Comparison of ENCODE assay signal across 1 cellular context in the genomic region with DNA sequence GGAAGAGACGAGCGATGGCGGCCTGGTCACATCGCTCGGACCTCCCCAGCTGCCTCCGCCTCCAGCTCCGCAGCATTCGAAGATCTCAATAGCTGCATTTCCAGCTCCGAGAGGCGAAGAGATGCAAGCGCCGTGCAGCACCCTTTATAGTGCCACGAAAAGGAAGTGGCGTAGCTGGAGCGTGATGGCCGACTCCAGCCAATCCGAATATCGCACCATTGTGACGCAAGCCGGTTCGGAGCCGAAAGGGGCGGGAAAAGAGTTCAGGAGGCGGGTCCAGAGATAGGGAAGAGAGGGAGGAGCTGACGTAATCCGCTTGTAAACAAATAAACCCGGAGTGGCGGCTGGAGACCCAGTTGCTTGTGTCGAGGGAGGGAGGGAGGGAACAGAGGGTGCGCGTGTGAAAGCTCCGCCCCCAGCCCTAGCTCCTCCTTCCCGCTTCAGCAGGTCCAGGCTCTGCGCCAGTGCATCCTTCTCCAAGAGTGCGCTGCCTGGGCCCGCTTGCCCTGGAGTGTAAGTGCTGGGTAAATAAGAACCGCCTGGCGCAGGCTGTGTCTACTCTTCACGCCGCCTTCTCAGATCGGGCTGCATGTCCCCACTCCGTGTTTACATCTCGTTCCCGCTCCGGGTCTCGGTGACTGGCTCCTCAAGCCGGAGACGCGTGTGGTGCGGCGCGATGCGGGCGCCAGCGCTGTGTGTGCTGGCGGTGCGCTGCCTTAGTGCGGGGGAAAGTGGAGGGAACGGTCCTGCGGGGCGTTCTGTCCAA.
TF ChIP-seq lines count a peak whose summit lies in the region.

A gene with protein sequence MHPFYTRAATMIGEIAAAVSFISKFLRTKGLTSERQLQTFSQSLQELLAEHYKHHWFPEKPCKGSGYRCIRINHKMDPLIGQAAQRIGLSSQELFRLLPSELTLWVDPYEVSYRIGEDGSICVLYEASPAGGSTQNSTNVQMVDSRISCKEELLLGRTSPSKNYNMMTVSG (minus strand): TSS at position 116 of the 766 bp plus-strand sequence. CDS start 311 bp downstream, outside the sequence.

TF ChIP-seq in HepG2, 621 proteins besides CTCF, POLR2A, EP300 and RAD21 (continued from another document and continues in another):
- TF ChIP-seq, protein P1, sequence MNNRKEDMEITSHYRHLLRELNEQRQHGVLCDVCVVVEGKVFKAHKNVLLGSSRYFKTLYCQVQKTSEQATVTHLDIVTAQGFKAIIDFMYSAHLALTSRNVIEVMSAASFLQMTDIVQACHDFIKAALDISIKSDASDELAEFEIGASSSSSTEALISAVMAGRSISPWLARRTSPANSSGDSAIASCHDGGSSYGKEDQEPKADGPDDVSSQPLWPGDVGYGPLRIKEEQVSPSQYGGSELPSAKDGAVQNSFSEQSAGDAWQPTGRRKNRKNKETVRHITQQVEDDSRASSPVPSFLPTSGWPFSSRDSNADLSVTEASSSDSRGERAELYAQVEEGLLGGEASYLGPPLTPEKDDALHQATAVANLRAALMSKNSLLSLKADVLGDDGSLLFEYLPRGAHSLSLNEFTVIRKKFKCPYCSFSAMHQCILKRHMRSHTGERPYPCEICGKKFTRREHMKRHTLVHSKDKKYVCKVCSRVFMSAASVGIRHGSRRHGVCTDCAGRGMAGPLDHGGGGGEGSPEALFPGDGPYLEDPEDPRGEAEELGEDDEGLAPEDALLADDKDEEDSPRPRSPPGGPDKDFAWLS (CRISPR knock-in tag; IDR thresholded peaks at IDR 0.05; ENCODE audit: borderline replicate concordance): no peak
- TF ChIP-seq ZNF891 (CRISPR knock-in tag; IDR thresholded peaks at IDR 0.05) (peak; percentile 76), SNRNP70 (IDR thresholded peaks at IDR 0.05; ENCODE audit: low read depth, low read length) (no peak), ZNF232 (CRISPR knock-in tag; IDR thresholded peaks at IDR 0.05; ENCODE audit: borderline replicate concordance) (no peak), SIX1 (CRISPR knock-in tag; IDR thresholded peaks at IDR 0.05; ENCODE audit: borderline replicate concordance) (no peak), MIXL1 (CRISPR knock-in tag; IDR thresholded peaks at IDR 0.05) (0 out of 2 replicates have a peak, but pooled peaks have one; percentile 14), SRY (CRISPR knock-in tag; IDR thresholded peaks at IDR 0.05) (no peak), GATAD1 (CRISPR knock-in tag; IDR thresholded peaks at IDR 0.05) (peak; percentile 17; the same call in 1 of the 2 replicates), NR1H2 (CRISPR knock-in tag; IDR thresholded peaks at IDR 0.05; ENCODE audit: borderline replicate concordance, low read depth) (no peak), ZNF782 (CRISPR knock-in tag; IDR thresholded peaks at IDR 0.05; ENCODE audit: borderline replicate concordance) (no peak), KLF16 (CRISPR knock-in tag; IDR thresholded peaks at IDR 0.05) (peak in 1 of 2 experiments; percentile 69; a peak in 1 of 4 replicates), ATF7 (IDR thresholded peaks at IDR 0.05) (peak; percentile 90), ATF7 (CRISPR knock-in tag; IDR thresholded peaks at IDR 0.05) (no peak), RXRA (CRISPR knock-in tag; IDR thresholded peaks at IDR 0.05) (0 out of 2 replicates have a peak, but pooled peaks have one; percentile 5), GATAD2A (CRISPR knock-in tag; IDR thresholded peaks at IDR 0.05) (peak; percentile 27), PHF21A (CRISPR knock-in tag; IDR thresholded peaks at IDR 0.05) (peak; percentile 7; the same call in 1 of the 2 replicates), RFXANK (CRISPR knock-in tag; IDR thresholded peaks at IDR 0.05) (peak; percentile 95), ARID2 (CRISPR knock-in tag; IDR thresholded peaks at IDR 0.05; ENCODE audit: borderline replicate concordance) (no peak), ZSCAN31 (CRISPR knock-in tag; IDR thresholded peaks at IDR 0.05; ENCODE audit: low read depth) (no peak), ZNF772 (CRISPR knock-in tag; IDR thresholded peaks at IDR 0.05) (no peak), FOXA1 (IDR thresholded peaks at IDR 0.05) (no peak), FOXA1 (CRISPR knock-in tag; IDR thresholded peaks at IDR 0.05) (peak; percentile 62), ZSCAN9 (CRISPR knock-in tag; IDR thresholded peaks at IDR 0.05; ENCODE audit: borderline replicate concordance) (peak; percentile 83), ZNF788 (CRISPR knock-in tag; IDR thresholded peaks at IDR 0.05; ENCODE audit: borderline replicate concordance) (no peak), HDAC2 (CRISPR knock-in tag; IDR thresholded peaks at IDR 0.05) (peak; percentile 36), ZNF713 (CRISPR knock-in tag; IDR thresholded peaks at IDR 0.05) (no peak), HOXD1 (CRISPR knock-in tag; IDR thresholded peaks at IDR 0.05) (peak; percentile 34; the same call in 1 of the 2 replicates), ZNF607 (CRISPR knock-in tag; IDR thresholded peaks at IDR 0.05; ENCODE audit: borderline replicate concordance) (no peak), RBM39 (IDR thresholded peaks at IDR 0.05; ENCODE audit: low read depth, low read length, poor library complexity, severe bottlenecking) (peak; percentile 71), DPF2 (CRISPR knock-in tag; IDR thresholded peaks at IDR 0.05; ENCODE audit: borderline replicate concordance, low read depth) (no peak)
- TF ChIP-seq, protein P2, sequence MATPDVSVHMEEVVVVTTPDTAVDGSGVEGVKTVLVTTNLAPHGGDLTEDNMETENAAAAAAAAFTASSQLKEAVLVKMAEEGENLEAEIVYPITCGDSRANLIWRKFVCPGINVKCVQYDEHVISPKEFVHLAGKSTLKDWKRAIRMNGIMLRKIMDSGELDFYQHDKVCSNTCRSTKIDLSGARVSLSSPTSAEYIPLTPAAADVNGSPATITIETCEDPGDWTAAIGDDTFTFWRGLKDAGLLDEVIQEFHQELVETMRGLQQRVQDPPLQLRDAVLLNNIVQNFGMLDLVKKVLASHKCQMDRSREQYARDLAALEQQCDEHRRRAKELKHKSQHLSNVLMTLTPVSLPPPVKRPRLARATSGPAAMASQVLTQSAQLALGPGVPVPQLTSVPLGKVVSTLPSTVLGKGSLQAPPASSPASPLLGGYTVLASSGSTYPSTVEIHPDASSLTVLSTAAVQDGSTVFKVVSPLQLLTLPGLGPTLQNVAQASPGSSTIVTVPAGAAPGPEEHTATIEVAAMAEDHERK (CRISPR knock-in tag; IDR thresholded peaks at IDR 0.05; ENCODE audit: low read depth): no peak
- TF ChIP-seq, protein P3, sequence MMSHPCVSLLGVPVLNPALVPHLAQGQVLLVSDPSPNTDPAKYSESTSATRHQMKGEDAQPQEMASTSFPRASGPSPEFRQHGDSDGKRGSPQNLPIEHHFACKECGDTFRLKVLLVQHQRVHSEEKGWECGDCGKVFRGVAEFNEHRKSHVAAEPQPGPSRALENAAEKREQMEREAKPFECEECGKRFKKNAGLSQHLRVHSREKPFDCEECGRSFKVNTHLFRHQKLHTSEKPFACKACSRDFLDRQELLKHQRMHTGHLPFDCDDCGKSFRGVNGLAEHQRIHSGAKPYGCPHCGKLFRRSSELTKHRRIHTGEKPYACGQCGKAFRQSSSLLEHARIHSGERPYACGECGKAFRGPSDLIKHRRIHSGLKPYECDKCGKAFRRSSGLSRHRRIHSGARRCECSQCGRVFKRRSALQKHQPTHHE (CRISPR knock-in tag; IDR thresholded peaks at IDR 0.05; ENCODE audit: borderline replicate concordance): no peak
- TF ChIP-seq, protein P4, sequence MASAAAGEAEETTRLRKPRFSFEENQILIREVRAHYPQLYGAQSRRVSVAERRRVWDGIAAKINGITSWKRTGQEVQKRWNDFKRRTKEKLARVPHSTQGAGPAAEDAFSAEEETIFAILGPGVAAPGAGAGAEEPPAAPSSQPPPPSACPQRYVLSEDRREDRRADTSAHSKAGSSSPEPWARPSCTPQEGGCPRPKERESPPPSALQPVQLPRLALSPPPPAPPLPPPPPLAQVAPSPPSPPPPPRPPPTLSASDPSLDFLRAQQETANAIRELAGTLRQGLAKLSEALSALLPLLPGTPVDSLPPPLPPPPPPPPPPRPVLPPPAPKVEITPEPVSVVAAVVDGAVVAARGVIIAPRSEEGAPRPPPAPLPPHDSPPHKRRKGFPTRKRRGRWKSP (CRISPR knock-in tag; IDR thresholded peaks at IDR 0.05): peak; percentile 99
- TF ChIP-seq, protein P5, sequence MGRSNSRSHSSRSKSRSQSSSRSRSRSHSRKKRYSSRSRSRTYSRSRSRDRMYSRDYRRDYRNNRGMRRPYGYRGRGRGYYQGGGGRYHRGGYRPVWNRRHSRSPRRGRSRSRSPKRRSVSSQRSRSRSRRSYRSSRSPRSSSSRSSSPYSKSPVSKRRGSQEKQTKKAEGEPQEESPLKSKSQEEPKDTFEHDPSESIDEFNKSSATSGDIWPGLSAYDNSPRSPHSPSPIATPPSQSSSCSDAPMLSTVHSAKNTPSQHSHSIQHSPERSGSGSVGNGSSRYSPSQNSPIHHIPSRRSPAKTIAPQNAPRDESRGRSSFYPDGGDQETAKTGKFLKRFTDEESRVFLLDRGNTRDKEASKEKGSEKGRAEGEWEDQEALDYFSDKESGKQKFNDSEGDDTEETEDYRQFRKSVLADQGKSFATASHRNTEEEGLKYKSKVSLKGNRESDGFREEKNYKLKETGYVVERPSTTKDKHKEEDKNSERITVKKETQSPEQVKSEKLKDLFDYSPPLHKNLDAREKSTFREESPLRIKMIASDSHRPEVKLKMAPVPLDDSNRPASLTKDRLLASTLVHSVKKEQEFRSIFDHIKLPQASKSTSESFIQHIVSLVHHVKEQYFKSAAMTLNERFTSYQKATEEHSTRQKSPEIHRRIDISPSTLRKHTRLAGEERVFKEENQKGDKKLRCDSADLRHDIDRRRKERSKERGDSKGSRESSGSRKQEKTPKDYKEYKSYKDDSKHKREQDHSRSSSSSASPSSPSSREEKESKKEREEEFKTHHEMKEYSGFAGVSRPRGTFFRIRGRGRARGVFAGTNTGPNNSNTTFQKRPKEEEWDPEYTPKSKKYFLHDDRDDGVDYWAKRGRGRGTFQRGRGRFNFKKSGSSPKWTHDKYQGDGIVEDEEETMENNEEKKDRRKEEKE (IDR thresholded peaks at IDR 0.05): no peak
- TF ChIP-seq, protein P6, sequence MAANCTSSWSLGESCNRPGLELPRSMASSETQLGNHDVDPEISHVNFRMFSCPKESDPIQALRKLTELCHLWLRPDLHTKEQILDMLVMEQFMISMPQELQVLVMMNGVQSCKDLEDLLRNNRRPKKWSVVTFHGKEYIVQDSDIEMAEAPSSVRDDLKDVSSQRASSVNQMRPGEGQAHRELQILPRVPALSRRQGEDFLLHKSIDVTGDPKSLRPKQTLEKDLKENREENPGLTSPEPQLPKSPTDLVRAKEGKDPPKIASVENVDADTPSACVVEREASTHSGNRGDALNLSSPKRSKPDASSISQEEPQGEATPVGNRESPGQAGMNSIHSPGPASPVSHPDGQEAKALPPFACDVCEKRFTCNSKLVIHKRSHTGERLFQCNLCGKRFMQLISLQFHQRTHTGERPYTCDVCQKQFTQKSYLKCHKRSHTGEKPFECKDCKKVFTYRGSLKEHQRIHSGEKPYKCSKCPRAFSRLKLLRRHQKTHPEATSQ (CRISPR knock-in tag; IDR thresholded peaks at IDR 0.05; ENCODE audit: borderline replicate concordance): peak; percentile 20; the same call in 1 of the 2 replicates
- TF ChIP-seq, protein P7, sequence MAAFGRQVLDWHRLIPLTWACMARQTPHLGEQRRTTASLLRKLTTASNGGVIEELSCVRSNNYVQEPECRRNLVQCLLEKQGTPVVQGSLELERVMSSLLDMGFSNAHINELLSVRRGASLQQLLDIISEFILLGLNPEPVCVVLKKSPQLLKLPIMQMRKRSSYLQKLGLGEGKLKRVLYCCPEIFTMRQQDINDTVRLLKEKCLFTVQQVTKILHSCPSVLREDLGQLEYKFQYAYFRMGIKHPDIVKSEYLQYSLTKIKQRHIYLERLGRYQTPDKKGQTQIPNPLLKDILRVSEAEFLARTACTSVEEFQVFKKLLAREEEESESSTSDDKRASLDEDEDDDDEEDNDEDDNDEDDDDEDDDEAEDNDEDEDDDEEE (CRISPR knock-in tag; IDR thresholded peaks at IDR 0.05): no peak
- TF ChIP-seq, protein P8, sequence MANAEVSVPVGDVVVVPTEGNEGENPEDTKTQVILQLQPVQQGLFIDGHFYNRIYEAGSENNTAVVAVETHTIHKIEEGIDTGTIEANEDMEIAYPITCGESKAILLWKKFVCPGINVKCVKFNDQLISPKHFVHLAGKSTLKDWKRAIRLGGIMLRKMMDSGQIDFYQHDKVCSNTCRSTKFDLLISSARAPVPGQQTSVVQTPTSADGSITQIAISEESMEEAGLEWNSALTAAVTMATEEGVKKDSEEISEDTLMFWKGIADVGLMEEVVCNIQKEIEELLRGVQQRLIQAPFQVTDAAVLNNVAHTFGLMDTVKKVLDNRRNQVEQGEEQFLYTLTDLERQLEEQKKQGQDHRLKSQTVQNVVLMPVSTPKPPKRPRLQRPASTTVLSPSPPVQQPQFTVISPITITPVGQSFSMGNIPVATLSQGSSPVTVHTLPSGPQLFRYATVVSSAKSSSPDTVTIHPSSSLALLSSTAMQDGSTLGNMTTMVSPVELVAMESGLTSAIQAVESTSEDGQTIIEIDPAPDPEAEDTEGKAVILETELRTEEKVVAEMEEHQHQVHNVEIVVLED (CRISPR knock-in tag; IDR thresholded peaks at IDR 0.05; ENCODE audit: borderline replicate concordance): no peak; the same call in 1 of the 2 replicates
- TF ChIP-seq, protein P9, sequence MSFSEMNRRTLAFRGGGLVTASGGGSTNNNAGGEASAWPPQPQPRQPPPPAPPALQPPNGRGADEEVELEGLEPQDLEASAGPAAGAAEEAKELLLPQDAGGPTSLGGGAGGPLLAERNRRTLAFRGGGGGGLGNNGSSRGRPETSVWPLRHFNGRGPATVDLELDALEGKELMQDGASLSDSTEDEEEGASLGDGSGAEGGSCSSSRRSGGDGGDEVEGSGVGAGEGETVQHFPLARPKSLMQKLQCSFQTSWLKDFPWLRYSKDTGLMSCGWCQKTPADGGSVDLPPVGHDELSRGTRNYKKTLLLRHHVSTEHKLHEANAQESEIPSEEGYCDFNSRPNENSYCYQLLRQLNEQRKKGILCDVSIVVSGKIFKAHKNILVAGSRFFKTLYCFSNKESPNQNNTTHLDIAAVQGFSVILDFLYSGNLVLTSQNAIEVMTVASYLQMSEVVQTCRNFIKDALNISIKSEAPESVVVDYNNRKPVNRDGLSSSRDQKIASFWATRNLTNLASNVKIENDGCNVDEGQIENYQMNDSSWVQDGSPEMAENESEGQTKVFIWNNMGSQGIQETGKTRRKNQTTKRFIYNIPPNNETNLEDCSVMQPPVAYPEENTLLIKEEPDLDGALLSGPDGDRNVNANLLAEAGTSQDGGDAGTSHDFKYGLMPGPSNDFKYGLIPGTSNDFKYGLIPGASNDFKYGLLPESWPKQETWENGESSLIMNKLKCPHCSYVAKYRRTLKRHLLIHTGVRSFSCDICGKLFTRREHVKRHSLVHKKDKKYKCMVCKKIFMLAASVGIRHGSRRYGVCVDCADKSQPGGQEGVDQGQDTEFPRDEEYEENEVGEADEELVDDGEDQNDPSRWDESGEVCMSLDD (CRISPR knock-in tag; IDR thresholded peaks at IDR 0.05; ENCODE audit: borderline replicate concordance): no peak
- TF ChIP-seq, protein P10, sequence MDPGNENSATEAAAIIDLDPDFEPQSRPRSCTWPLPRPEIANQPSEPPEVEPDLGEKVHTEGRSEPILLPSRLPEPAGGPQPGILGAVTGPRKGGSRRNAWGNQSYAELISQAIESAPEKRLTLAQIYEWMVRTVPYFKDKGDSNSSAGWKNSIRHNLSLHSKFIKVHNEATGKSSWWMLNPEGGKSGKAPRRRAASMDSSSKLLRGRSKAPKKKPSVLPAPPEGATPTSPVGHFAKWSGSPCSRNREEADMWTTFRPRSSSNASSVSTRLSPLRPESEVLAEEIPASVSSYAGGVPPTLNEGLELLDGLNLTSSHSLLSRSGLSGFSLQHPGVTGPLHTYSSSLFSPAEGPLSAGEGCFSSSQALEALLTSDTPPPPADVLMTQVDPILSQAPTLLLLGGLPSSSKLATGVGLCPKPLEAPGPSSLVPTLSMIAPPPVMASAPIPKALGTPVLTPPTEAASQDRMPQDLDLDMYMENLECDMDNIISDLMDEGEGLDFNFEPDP (CRISPR knock-in tag; conservative IDR thresholded peaks at IDR 0.05): no peak
